5 cellular contexts compared by ENCODE assay signal in the genomic region with DNA sequence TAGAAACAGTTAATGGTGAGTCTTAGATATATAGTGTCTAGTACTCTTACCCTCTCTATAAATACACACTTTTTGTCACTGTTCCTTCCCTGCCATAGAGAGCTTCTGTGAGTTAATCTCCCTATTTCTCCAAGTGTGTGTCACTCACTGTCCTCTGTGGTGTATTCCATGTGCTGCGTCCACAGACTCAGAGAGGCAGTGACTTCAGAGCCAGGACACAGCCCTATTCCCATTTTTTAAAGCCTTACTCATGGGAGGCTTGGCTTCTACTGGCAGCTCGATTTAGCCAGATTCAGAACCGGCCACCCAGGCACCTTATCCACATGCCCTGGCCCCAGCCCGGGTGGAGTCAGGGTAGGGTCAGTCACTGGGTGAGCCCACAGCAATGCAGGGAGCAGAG. TPM values are rescaled to one million over a fixed set of nuclear protein-coding genes. Genes with fewer than 3 reads are reported as not detected.
"Had no signal": no experiment of that assay in that cellular context is flagged by ENCODE, and none has a peak within 500 bp of the region (broad histone marks: within the 10 kb centered on the region; RNA-seq: fewer than 3 reads in every experiment).

No MANE protein-coding gene starts in this region.

RNA-seq across cellular contexts. Expression of a gene that starts 13.7 kb away (rescaled TPM):
- total RNA-seq: NCI-H460, OCI-LY7, Right ventricle myocardium superior, SJSA1 had no signal

RNA-seq across cellular contexts. Expression of a gene that starts 32.8 kb away (rescaled TPM):
- total RNA-seq: NCI-H460, OCI-LY7, Right ventricle myocardium superior had no signal

RNA-seq across cellular contexts. Expression of a gene that starts 50.2 kb away (rescaled TPM):
- total RNA-seq: NCI-H460, OCI-LY7, PC-9, Right ventricle myocardium superior had no signal
